In genomic region chr13:68358218-68358817, GRCh38 we compare ENCODE assay signal across 22 cellular contexts.
"Had no signal": no experiment of that assay in that cellular context is flagged by ENCODE, and none has a peak within 500 bp of the region (broad histone marks: within the 10 kb centered on the region; RNA-seq: fewer than 3 reads in every experiment).

No MANE protein-coding gene starts in this region.

- DNase-seq: activated CD4-positive, alpha-beta T cell treated with anti-CD3 and anti-CD28 coated beads for 1 hour; activated CD8-positive, alpha-beta memory T cell treated with anti-CD3 and anti-CD28 coated beads for 24 hours; activated CD8-positive, alpha-beta memory T cell treated with anti-CD3 and anti-CD28 coated beads, Interleukin-2, amount 50 U/mL, for 4 hours; activated naive CD4-positive, alpha-beta T cell treated with Interleukin-2 at 50 U/mL for 16 hours; activated naive CD8-positive, alpha-beta T cell treated with anti-CD3 and anti-CD28 coated beads, Interleukin-2, amount 10 ng/mL, durations not matched to agents 7 days and 5 days; activated T-cell treated with anti-CD3 and anti-CD28 coated beads, Interleukin-2, amount 50 U/mL, for 24 hours; amniotic stem cell; colonic mucosa; dorsolateral prefrontal cortex; effector memory CD8-positive, alpha-beta T cell; gastrocnemius medialis; hippocampal formation; left cardiac atrium; naive B cell; occipital lobe; posterior cingulate gyrus; retina; sigmoid colon; stimulated activated CD4-positive, alpha-beta T cell treated with anti-CD3 and anti-CD28 coated beads, Interleukin-4, amount 100 ng/mL, for 1 hour; stimulated activated naive CD4-positive, alpha-beta T cell; testis; trophoblast cell had no signal

- ATAC-seq: effector memory CD8-positive, alpha-beta T cell; gastrocnemius medialis; left cardiac atrium had no signal
